1 cellular context compared by ENCODE assay signal in the genomic region with DNA sequence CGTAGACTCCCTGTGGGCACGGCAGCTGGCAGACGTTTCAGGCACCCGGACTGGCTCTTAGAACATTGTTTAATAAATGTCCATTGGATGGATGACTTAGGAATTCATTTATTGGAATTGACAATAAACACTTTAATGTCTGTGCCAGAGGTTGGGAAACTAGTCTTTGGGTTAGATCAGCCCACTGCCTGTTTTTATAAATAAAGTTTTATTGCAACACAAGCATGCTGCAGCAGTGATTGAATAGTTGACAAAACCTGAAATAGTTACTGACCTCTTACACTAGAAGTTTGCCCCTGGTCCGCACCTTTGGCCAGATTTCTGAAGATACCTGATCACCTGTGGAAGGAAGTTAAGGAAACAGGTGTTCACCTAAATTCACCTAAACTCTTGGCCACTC.
TF ChIP-seq lines count a peak whose summit lies in the region.

No MANE protein-coding gene starts in this region.

TF ChIP-seq in GM12878, 131 proteins besides CTCF, POLR2A, EP300 and RAD21:
- no peak for TF ChIP-seq ZNF622 (IDR thresholded peaks at IDR 0.05)
- TF ChIP-seq SIN3A (IDR thresholded peaks at IDR 0.05; ENCODE audit: low read depth, low read length): no peak
- TF ChIP-seq, protein P1, sequence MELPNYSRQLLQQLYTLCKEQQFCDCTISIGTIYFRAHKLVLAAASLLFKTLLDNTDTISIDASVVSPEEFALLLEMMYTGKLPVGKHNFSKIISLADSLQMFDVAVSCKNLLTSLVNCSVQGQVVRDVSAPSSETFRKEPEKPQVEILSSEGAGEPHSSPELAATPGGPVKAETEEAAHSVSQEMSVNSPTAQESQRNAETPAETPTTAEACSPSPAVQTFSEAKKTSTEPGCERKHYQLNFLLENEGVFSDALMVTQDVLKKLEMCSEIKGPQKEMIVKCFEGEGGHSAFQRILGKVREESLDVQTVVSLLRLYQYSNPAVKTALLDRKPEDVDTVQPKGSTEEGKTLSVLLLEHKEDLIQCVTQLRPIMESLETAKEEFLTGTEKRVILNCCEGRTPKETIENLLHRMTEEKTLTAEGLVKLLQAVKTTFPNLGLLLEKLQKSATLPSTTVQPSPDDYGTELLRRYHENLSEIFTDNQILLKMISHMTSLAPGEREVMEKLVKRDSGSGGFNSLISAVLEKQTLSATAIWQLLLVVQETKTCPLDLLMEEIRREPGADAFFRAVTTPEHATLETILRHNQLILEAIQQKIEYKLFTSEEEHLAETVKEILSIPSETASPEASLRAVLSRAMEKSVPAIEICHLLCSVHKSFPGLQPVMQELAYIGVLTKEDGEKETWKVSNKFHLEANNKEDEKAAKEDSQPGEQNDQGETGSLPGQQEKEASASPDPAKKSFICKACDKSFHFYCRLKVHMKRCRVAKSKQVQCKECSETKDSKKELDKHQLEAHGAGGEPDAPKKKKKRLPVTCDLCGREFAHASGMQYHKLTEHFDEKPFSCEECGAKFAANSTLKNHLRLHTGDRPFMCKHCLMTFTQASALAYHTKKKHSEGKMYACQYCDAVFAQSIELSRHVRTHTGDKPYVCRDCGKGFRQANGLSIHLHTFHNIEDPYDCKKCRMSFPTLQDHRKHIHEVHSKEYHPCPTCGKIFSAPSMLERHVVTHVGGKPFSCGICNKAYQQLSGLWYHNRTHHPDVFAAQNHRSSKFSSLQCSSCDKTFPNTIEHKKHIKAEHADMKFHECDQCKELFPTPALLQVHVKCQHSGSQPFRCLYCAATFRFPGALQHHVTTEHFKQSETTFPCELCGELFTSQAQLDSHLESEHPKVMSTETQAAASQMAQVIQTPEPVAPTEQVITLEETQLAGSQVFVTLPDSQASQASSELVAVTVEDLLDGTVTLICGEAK (IDR thresholded peaks at IDR 0.05; ENCODE audit: borderline replicate concordance): peak; percentile 76; the same call in 1 of the 2 replicates
- no peak for TF ChIP-seq RCOR1 (conservative IDR thresholded peaks at IDR 0.05; ENCODE audit: low read depth, low read length)
- TF ChIP-seq TAF1 (IDR thresholded peaks at IDR 0.05; ENCODE audit: borderline replicate concordance, low read depth, low read length): no peak
- no peak for TF ChIP-seq SP1 (IDR thresholded peaks at IDR 0.05; ENCODE audit: low read depth, low read length)
